ENCODE assay signal across 9 cellular contexts in genomic region chr15:23564798-23565394, GRCh38.
DNase-seq lines count a peak whose midpoint lies in the region; ATAC-seq and TF ChIP-seq lines count a peak whose summit lies in the region.
"Had no signal": no experiment of that assay in that cellular context is flagged by ENCODE, and none has a peak within 500 bp of the region (broad histone marks: within the 10 kb centered on the region; RNA-seq: fewer than 3 reads in every experiment).

No MANE protein-coding gene starts in this region.

- peak overlapping the region; percentile 92 for H3K27ac Mint-ChIP-seq in central memory CD8-positive, alpha-beta T cell (ENCODE audit: low read depth)

- peak; percentile 9 for DNase-seq in NCI-H2029 (lab: John Stamatoyannopoulos, UW)
- no peak for DNase-seq in NCI-H2029 treated with DMSO at 0.1 percent for 48 hours (lab: John Stamatoyannopoulos, UW)
- peak; percentile 21 for DNase-seq in NCI-H524 treated with DMSO at 0.1 percent for 48 hours (lab: John Stamatoyannopoulos, UW)
- no peak for DNase-seq in central memory CD8-positive, alpha-beta T cell (ENCODE audit: low spot score in 2 of 2)
- DNase-seq in retinal pigment epithelial cell (ENCODE audit: low read depth): no peak
- DNase-seq in COLO829 (ENCODE audit: low spot score): no peak
- DNase-seq: ACHN had no signal

- no peak for TF ChIP-seq CTCF in retinal pigment epithelial cell (conservative IDR thresholded peaks at IDR 0.05; ENCODE audit: low read depth, low read length)

- peaks cover 4% of the 10 kb centered on the region for H3K36me3 Mint-ChIP-seq in central memory CD8-positive, alpha-beta T cell (ENCODE audit: insufficient read depth)

- no peaks in the 10 kb centered on the region for H3K4me1 Mint-ChIP-seq in central memory CD8-positive, alpha-beta T cell

- peaks cover 15% of the 10 kb centered on the region for H3K9me3 Mint-ChIP-seq in central memory CD8-positive, alpha-beta T cell

- ATAC-seq in central memory CD8-positive, alpha-beta T cell (replicated peaks; ENCODE audit: extremely low read depth, poor library complexity, severe bottlenecking): no peak
- ATAC-seq in HG03095 (IDR thresholded peaks at IDR 0.05; ENCODE audit: unreplicated experiment) (no peak), HG02938 (IDR thresholded peaks at IDR 0.05; ENCODE audit: unreplicated experiment) (no peak)

- no peaks in the 10 kb centered on the region for H3K27me3 Mint-ChIP-seq in central memory CD8-positive, alpha-beta T cell

- H3K4me3 ChIP-seq in retinal pigment epithelial cell (ENCODE audit: low read length): peak overlapping the region; percentile 77

- peak overlapping the region; percentile 83 for H3K4me3 Mint-ChIP-seq in central memory CD8-positive, alpha-beta T cell

Comparison
In these comparisons a context has a peak if more than half of its experiments do, and no peak if none do; other contexts are left out.
1. DNase-seq: peak in NCI-H2029 (single experiment) and NCI-H524 treated with DMSO at 0.1 percent for 48 hours (single experiment); none in NCI-H2029 treated with DMSO at 0.1 percent for 48 hours (single experiment), central memory CD8-positive, alpha-beta T cell (0 of 2), retinal pigment epithelial cell (single experiment) and COLO829 (single experiment).